ENCODE assay signal across 1 cellular context in genomic region chr15:58988011-58988785, GRCh38.
TF ChIP-seq lines count a peak whose summit lies in the region.

No MANE protein-coding gene starts in this region.

TF ChIP-seq in K562, 482 proteins besides CTCF, POLR2A, EP300 and RAD21 (continued from another document and continues in another):
- TF ChIP-seq FOXP4 (CRISPR knock-in tag; IDR thresholded peaks at IDR 0.05; ENCODE audit: borderline replicate concordance) (no peak), ZNF551 (CRISPR knock-in tag; IDR thresholded peaks at IDR 0.05) (no peak), NFRKB (IDR thresholded peaks at IDR 0.05; ENCODE audit: low read depth) (no peak), HOMEZ (CRISPR knock-in tag; IDR thresholded peaks at IDR 0.05) (no peak), ZNF217 (CRISPR knock-in tag; IDR thresholded peaks at IDR 0.05) (no peak), ZBTB8A (IDR thresholded peaks at IDR 0.05; ENCODE audit: partially characterized antibody) (no peak), LCOR (CRISPR knock-in tag; IDR thresholded peaks at IDR 0.05) (no peak), STAT6 (CRISPR knock-in tag; IDR thresholded peaks at IDR 0.05) (no peak), RFX1 (IDR thresholded peaks at IDR 0.05) (no peak), ZNF766 (CRISPR knock-in tag; conservative IDR thresholded peaks at IDR 0.05) (no peak), ZKSCAN1 (IDR thresholded peaks at IDR 0.05; ENCODE audit: low read depth, low read length) (no peak), ETV5 (CRISPR knock-in tag; IDR thresholded peaks at IDR 0.05; ENCODE audit: low read depth) (peak; percentile 31; the same call in 1 of the 2 replicates), NCOA6 (IDR thresholded peaks at IDR 0.05) (no peak), CTCFL (IDR thresholded peaks at IDR 0.05; ENCODE audit: borderline replicate concordance, insufficient read depth, low read depth, low read length, poor library complexity, severe bottlenecking) (no peak), POLR2AphosphoS2 (IDR thresholded peaks at IDR 0.05; ENCODE audit: low read length) (no peak), BRD9 (IDR thresholded peaks at IDR 0.05; ENCODE audit: low read depth, partially characterized antibody) (no peak), SPI1 (IDR thresholded peaks at IDR 0.05; ENCODE audit: borderline replicate concordance, low read depth, low read length) (peak; percentile 94), MCM3 (IDR thresholded peaks at IDR 0.05) (no peak), ZBTB33 (CRISPR knock-in tag; IDR thresholded peaks at IDR 0.05) (no peak; the same call in 1 of the 2 replicates), KLF6 (CRISPR knock-in tag; IDR thresholded peaks at IDR 0.05; ENCODE audit: borderline replicate concordance) (no peak), MEIS2 (IDR thresholded peaks at IDR 0.05; ENCODE audit: partially characterized antibody) (no peak), GATAD2A (IDR thresholded peaks at IDR 0.05) (peak; percentile 71; the same call in 1 of the 2 replicates), PBX2 (CRISPR knock-in tag; IDR thresholded peaks at IDR 0.05; ENCODE audit: low read depth) (no peak), PBX2 (tag; conservative IDR thresholded peaks at IDR 0.05; ENCODE audit: low read depth) (no peak; the same call in 1 of the 2 replicates), GABPA (tag; conservative IDR thresholded peaks at IDR 0.05; ENCODE audit: low read depth) (no peak), ZNF280A (IDR thresholded peaks at IDR 0.05; ENCODE audit: low read depth, partially characterized antibody) (no peak), RNF2 (IDR thresholded peaks at IDR 0.05) (0 out of 2 replicates have a peak, but pooled peaks have one; percentile 18), POLR3A (IDR thresholded peaks at IDR 0.05; ENCODE audit: borderline replicate concordance, extremely low read depth, insufficient read depth, insufficient read length) (no peak), NBN (IDR thresholded peaks at IDR 0.05; ENCODE audit: low read depth) (no peak), ZNF277 (CRISPR knock-in tag; IDR thresholded peaks at IDR 0.05; ENCODE audit: borderline replicate concordance) (no peak), PATZ1 (CRISPR knock-in tag; IDR thresholded peaks at IDR 0.05; ENCODE audit: borderline replicate concordance) (no peak), ZNF134 (CRISPR knock-in tag; conservative IDR thresholded peaks at IDR 0.05) (no peak), ELK3 (CRISPR knock-in tag; IDR thresholded peaks at IDR 0.05) (no peak), SUPT5H (IDR thresholded peaks at IDR 0.05) (no peak), HDAC6 (IDR thresholded peaks at IDR 0.05; ENCODE audit: low read depth, low read length) (no peak), NCOA2 (IDR thresholded peaks at IDR 0.05; ENCODE audit: partially characterized antibody in 2 of 2) (no peak), MXI1 (IDR thresholded peaks at IDR 0.05; ENCODE audit: low read depth, low read length) (no peak), TGIF2 (CRISPR knock-in tag; IDR thresholded peaks at IDR 0.05) (no peak)
